1 cellular context compared by ENCODE assay signal in genomic region chr11:690738-691633, GRCh38.
TF ChIP-seq lines count a peak whose summit lies in the region.

No MANE protein-coding gene starts in this region.

TF ChIP-seq in K562, 482 proteins besides CTCF, POLR2A, EP300 and RAD21 (continued from another document and continues in another):
- no peak for TF ChIP-seq RBM34 (IDR thresholded peaks at IDR 0.05; ENCODE audit: borderline replicate concordance, insufficient read depth, low read length)
- TF ChIP-seq ZNF324 (CRISPR knock-in tag; IDR thresholded peaks at IDR 0.05), result no peak
- TF ChIP-seq HBP1 (CRISPR knock-in tag; IDR thresholded peaks at IDR 0.05), result no peak
- TF ChIP-seq SREBF2 (CRISPR knock-in tag; IDR thresholded peaks at IDR 0.05), result no peak
- TF ChIP-seq ZBTB26 (CRISPR knock-in tag; IDR thresholded peaks at IDR 0.05), result no peak
- TF ChIP-seq CAMTA2 (CRISPR knock-in tag; conservative IDR thresholded peaks at IDR 0.05), result no peak
- no peak for TF ChIP-seq CHD1 (IDR thresholded peaks at IDR 0.05; ENCODE audit: low read length)
- no peak for TF ChIP-seq BHLHE40 (IDR thresholded peaks at IDR 0.05; ENCODE audit: low read length)
- TF ChIP-seq DLX4 (CRISPR knock-in tag; IDR thresholded peaks at IDR 0.05), result no peak
- TF ChIP-seq MEF2A (IDR thresholded peaks at IDR 0.05; ENCODE audit: control insufficient read depth, low read depth, low read length), result no peak
- TF ChIP-seq IFI16 (CRISPR knock-in tag; IDR thresholded peaks at IDR 0.05), result no peak
- no peak for TF ChIP-seq POLR2AphosphoS2 (IDR thresholded peaks at IDR 0.05; ENCODE audit: low read length)
- TF ChIP-seq ZNF778 (CRISPR knock-in tag; IDR thresholded peaks at IDR 0.05), result no peak
- no peak for TF ChIP-seq ATF7 (IDR thresholded peaks at IDR 0.05)
- no peak for TF ChIP-seq TFAM (CRISPR knock-in tag; conservative IDR thresholded peaks at IDR 0.05)
- no peak for TF ChIP-seq ZNF140 (CRISPR knock-in tag; IDR thresholded peaks at IDR 0.05)
- TF ChIP-seq MECOM (CRISPR knock-in tag; IDR thresholded peaks at IDR 0.05), result no peak
- TF ChIP-seq MTA3 (IDR thresholded peaks at IDR 0.05; ENCODE audit: borderline replicate concordance), result no peak
- TF ChIP-seq TAL1 (IDR thresholded peaks at IDR 0.05), result peak; percentile 69; the same call in 1 of the 2 replicates
- TF ChIP-seq CC2D1A (IDR thresholded peaks at IDR 0.05), result no peak
- TF ChIP-seq NR1H2 (CRISPR knock-in tag; IDR thresholded peaks at IDR 0.05), result no peak
- TF ChIP-seq ADNP (tag; IDR thresholded peaks at IDR 0.05), result no peak
- peak; percentile 68; the same call in 1 of the 2 replicates for TF ChIP-seq SMAD4 (CRISPR knock-in tag; conservative IDR thresholded peaks at IDR 0.05)
- TF ChIP-seq ERF (CRISPR knock-in tag; IDR thresholded peaks at IDR 0.05), result no peak
- TF ChIP-seq HINFP (tag; conservative IDR thresholded peaks at IDR 0.05; ENCODE audit: low read depth), result no peak
- TF ChIP-seq KLF6 (CRISPR knock-in tag; IDR thresholded peaks at IDR 0.05; ENCODE audit: borderline replicate concordance), result no peak
- no peak for TF ChIP-seq HDAC8 (tag; IDR thresholded peaks at IDR 0.05)
- no peak for TF ChIP-seq KLF13 (tag; IDR thresholded peaks at IDR 0.05; ENCODE audit: borderline replicate concordance, low read depth)
- no peak for TF ChIP-seq KDM1A (IDR thresholded peaks at IDR 0.05)
- TF ChIP-seq NUFIP1 (IDR thresholded peaks at IDR 0.05; ENCODE audit: partially characterized antibody), result no peak
- no peak for TF ChIP-seq ZKSCAN1 (IDR thresholded peaks at IDR 0.05; ENCODE audit: low read depth, low read length)
- no peak for TF ChIP-seq RBM17 (IDR thresholded peaks at IDR 0.05; ENCODE audit: borderline replicate concordance, low read depth, low read length)
- TF ChIP-seq ZMIZ1 (IDR thresholded peaks at IDR 0.05; ENCODE audit: low read depth in 2 of 2, low read length in 2 of 2), result 0 out of 4 replicates have a peak, but pooled peaks of 1 of the 2 experiments have one; percentile 28
- no peak for TF ChIP-seq SLC30A9 (CRISPR knock-in tag; IDR thresholded peaks at IDR 0.05)
- TF ChIP-seq CBX2 (IDR thresholded peaks at IDR 0.05; ENCODE audit: insufficient read depth, low read length, poor library complexity, severe bottlenecking), result no peak
- TF ChIP-seq CBX8 (IDR thresholded peaks at IDR 0.05; ENCODE audit: borderline replicate concordance, extremely low read depth, low read depth, low read length, poor library complexity, severe bottlenecking), result no peak
- no peak for TF ChIP-seq TBL1XR1 (IDR thresholded peaks at IDR 0.05; ENCODE audit: low read length in 2 of 2)
- TF ChIP-seq ZBTB34 (CRISPR knock-in tag; IDR thresholded peaks at IDR 0.05), result no peak
- no peak for TF ChIP-seq KDM4B (IDR thresholded peaks at IDR 0.05; ENCODE audit: borderline replicate concordance in 2 of 2, low read depth in 1 of 2)
- TF ChIP-seq BCOR (IDR thresholded peaks at IDR 0.05), result 0 out of 2 replicates have a peak, but pooled peaks have one; percentile 32
- peak; percentile 33; the same call in 1 of the 2 replicates for TF ChIP-seq LEF1 (IDR thresholded peaks at IDR 0.05)
- TF ChIP-seq TEAD4 (IDR thresholded peaks at IDR 0.05; ENCODE audit: low read length), result peak; percentile 69
- no peak for TF ChIP-seq TEAD4 (CRISPR knock-in tag; IDR thresholded peaks at IDR 0.05; ENCODE audit: borderline replicate concordance)
- TF ChIP-seq KHSRP (IDR thresholded peaks at IDR 0.05), result no peak
- TF ChIP-seq HEY1 (CRISPR knock-in tag; IDR thresholded peaks at IDR 0.05; ENCODE audit: borderline replicate concordance), result no peak
- no peak for TF ChIP-seq NR0B1 (IDR thresholded peaks at IDR 0.05; ENCODE audit: partially characterized antibody)
- no peak for TF ChIP-seq PML (IDR thresholded peaks at IDR 0.05; ENCODE audit: low read length)
- peak in 1 of 2 experiments; percentile 60; a peak in 2 of 4 replicates for TF ChIP-seq RCOR1 (IDR thresholded peaks at IDR 0.05; ENCODE audit: borderline replicate concordance in 1 of 2, low read depth in 2 of 2, low read length in 2 of 2)
- no peak for TF ChIP-seq EZH2 (IDR thresholded peaks at IDR 0.05; ENCODE audit: borderline replicate concordance, low read depth, low read length)
- TF ChIP-seq CREB5 (CRISPR knock-in tag; IDR thresholded peaks at IDR 0.05), result no peak
- no peak for TF ChIP-seq TAF7 (tag; IDR thresholded peaks at IDR 0.05)
- TF ChIP-seq ARID1B (IDR thresholded peaks at IDR 0.05), result peak; percentile 84
- TF ChIP-seq DACH1 (IDR thresholded peaks at IDR 0.05; ENCODE audit: partially characterized antibody), result peak; percentile 74
- peak; percentile 38; the same call in 1 of the 2 replicates for TF ChIP-seq CREM (IDR thresholded peaks at IDR 0.05; ENCODE audit: low read depth)
- no peak for TF ChIP-seq HIVEP1 (CRISPR knock-in tag; IDR thresholded peaks at IDR 0.05)
- no peak for TF ChIP-seq TAF15 (IDR thresholded peaks at IDR 0.05; ENCODE audit: low read depth, low read length)
- peak; percentile 58; the same call in 1 of the 2 replicates for TF ChIP-seq ZKSCAN8 (CRISPR knock-in tag; IDR thresholded peaks at IDR 0.05)
- TF ChIP-seq ZFP36 (IDR thresholded peaks at IDR 0.05; ENCODE audit: low read depth, low read length, partially characterized antibody), result no peak
- TF ChIP-seq ZBTB1 (CRISPR knock-in tag; IDR thresholded peaks at IDR 0.05; ENCODE audit: borderline replicate concordance, low read depth), result no peak
- TF ChIP-seq SP1 (CRISPR knock-in tag; IDR thresholded peaks at IDR 0.05), result no peak
- no peak for TF ChIP-seq COPS2 (conservative IDR thresholded peaks at IDR 0.05)
- no peak for TF ChIP-seq TSC22D4 (tag; IDR thresholded peaks at IDR 0.05)
- no peak; the same call in 1 of the 2 replicates for TF ChIP-seq MYNN (IDR thresholded peaks at IDR 0.05)
- TF ChIP-seq MYNN (CRISPR knock-in tag; IDR thresholded peaks at IDR 0.05), result no peak
- peak; percentile 64 to 86; a peak in 2 of 4 replicates for TF ChIP-seq SIN3A (IDR thresholded peaks at IDR 0.05; ENCODE audit: borderline replicate concordance in 2 of 2, control insufficient read depth in 1 of 2, low read depth in 2 of 2, low read length in 2 of 2)
- no peak for TF ChIP-seq ZNF311 (CRISPR knock-in tag; IDR thresholded peaks at IDR 0.05)
- TF ChIP-seq CHCHD3 (CRISPR knock-in tag; IDR thresholded peaks at IDR 0.05), result no peak
- TF ChIP-seq NFYB (IDR thresholded peaks at IDR 0.05; ENCODE audit: extremely low read depth, insufficient read length), result no peak
- TF ChIP-seq NFE2L1 (tag; IDR thresholded peaks at IDR 0.05; ENCODE audit: borderline replicate concordance, low read depth), result no peak
